8 cellular contexts compared by ENCODE assay signal in genomic region chrX:38561126-38561868, GRCh38. TPM values are rescaled to one million over a fixed set of nuclear protein-coding genes. Genes with fewer than 3 reads are reported as not detected.
DNase-seq lines count a peak whose midpoint lies in the region; ATAC-seq, FAIRE-seq and TF ChIP-seq lines count a peak whose summit lies in the region.

TSS of gene TSPAN7 (plus strand) at chrX:38561542. CDS start at chrX:38561547, 5 bp downstream.

- H3K79me2 ChIP-seq in HepG2 (ENCODE audit: insufficient read depth, low read length), result peaks cover 2% of the 10 kb centered on the region

- no TSS peak for BruUV-seq in HepG2 (replicated peaks; lab: Mats Ljungman, UMichigan)

- peaks cover 21% of the 10 kb centered on the region for H3K27me3 Mint-ChIP-seq in dendritic cell treated with granulocyte-macrophage colony-stimulating factor and Interleukin-4, amounts not matched to agents 40 ng/mL and 50 ng/mL, for 4 days

- no peak for TF ChIP-seq RAD21 in HepG2 (CRISPR knock-in tag; IDR thresholded peaks at IDR 0.05)

- no peaks in the 10 kb centered on the region for H3K9me3 Mint-ChIP-seq in dendritic cell treated with granulocyte-macrophage colony-stimulating factor and Interleukin-4, amounts not matched to agents 40 ng/mL and 50 ng/mL, for 4 days

- DNase-seq in NCI-H345 (lab: John Stamatoyannopoulos, UW) (peak; percentile 88), HepG2 (ENCODE audit: low spot score) (peak; percentile 46)
- DNase-seq in activated CD4-positive, alpha-beta T cell treated with anti-CD3 and anti-CD28 coated beads, Interleukin-2, amount 50 U/mL, for 4 hours, result peak; percentile 68 to 73
- peak; percentile 79 for DNase-seq in stimulated activated CD4-positive, alpha-beta T cell treated with anti-CD3 and anti-CD28 coated beads, Interleukin-1b, Interleukin-23, amount 100 ng/mL, for 48 hours

- intact Hi-C loops in dendritic cell treated with granulocyte-macrophage colony-stimulating factor and Interleukin-4, amounts not matched to agents 40 ng/mL and 50 ng/mL, for 4 days (cut with micrococcal nuclease), result no loop called here
- intact Hi-C loops in HepG2 (cut with micrococcal nuclease; ENCODE audit: unreplicated experiment), result loop anchor here (5.0 kb wide), 2 partner anchors 76 to 224 kb away; no protein-coding TSS in a partner anchor

- peak within 1 kb of the TSS; percentile 38 for H3K27ac ChIP-seq in HepG2 (ENCODE audit: extremely low read length, insufficient read depth, low read length)

- H3K36me3 Mint-ChIP-seq in dendritic cell treated with granulocyte-macrophage colony-stimulating factor and Interleukin-4, amounts not matched to agents 40 ng/mL and 50 ng/mL, for 4 days (ENCODE audit: low read depth), result no peaks in the 10 kb centered on the region

- H3K4me3 ChIP-seq in GM12875 (ENCODE audit: low read depth, low read length), result peak within 1 kb of the TSS; percentile 40
- H3K4me3 ChIP-seq in HepG2 (replicated peaks in 1 of 3; ENCODE audit: insufficient read depth in 1 of 3, low read depth in 2 of 3, low read length in 3 of 3), result peak within 1 kb of the TSS; percentile 63 to 71 (median 65)

- H3K4me1 ChIP-seq in HepG2 (ENCODE audit: insufficient read depth, low read length), result 0 out of 2 replicates have a peak, but pooled peaks cover 8% of the 10 kb centered on the region

- in situ Hi-C loops in HepG2 (cut with HindIII; ENCODE audit: extremely low pct_ligation_motif_present, low pct_unique_long_range_greater_than_20kb), result no loop called here

- H2AFZ ChIP-seq in HepG2 (ENCODE audit: low read length), result peak within 1 kb of the TSS; percentile 86

- peak in 1 of 2 experiments; percentile 61; a peak in 2 of 4 replicates for TF ChIP-seq POLR2A in HepG2 (IDR thresholded peaks at IDR 0.05; ENCODE audit: insufficient read depth in 1 of 2, low read depth in 2 of 2, low read length in 2 of 2)

- CTCF ChIA-PET in HepG2 (lab: Yijun Ruan, JAX; ENCODE audit: low intra/inter-chr PET ratio, low total read pairs), result no interaction called here

- ATAC-seq in HG03135 (IDR thresholded peaks at IDR 0.05; ENCODE audit: unreplicated experiment) (peak; percentile 60), HepG2 (peak; percentile 74), GM21619 (IDR thresholded peaks at IDR 0.05; ENCODE audit: unreplicated experiment) (no peak)

- peak within 1 kb of the TSS; percentile 56 for H3K9ac ChIP-seq in HepG2 (ENCODE audit: insufficient read depth, low read depth, low read length)

- peak within 1 kb of the TSS; percentile 82 for H3K4me2 ChIP-seq in HepG2 (ENCODE audit: low read depth, low read length)

- H3K27ac Mint-ChIP-seq in dendritic cell treated with granulocyte-macrophage colony-stimulating factor and Interleukin-4, amounts not matched to agents 40 ng/mL and 50 ng/mL, for 4 days, result no peak within 1 kb of the TSS

- H3K27me3 ChIP-seq in HepG2 (ENCODE audit: control insufficient read depth in 1 of 2, insufficient read depth in 2 of 2, low read length in 2 of 2), result no peaks in the 10 kb centered on the region

- no peak for FAIRE-seq in HepG2 (lab: Jason Lieb, UNC)

- no peaks in the 10 kb centered on the region for H3K36me3 ChIP-seq in HepG2 (replicated peaks in 1 of 2; ENCODE audit: control insufficient read depth in 1 of 2, insufficient read depth in 2 of 2, low read length in 2 of 2)

- H3K9me3 ChIP-seq in HepG2 (ENCODE audit: low read length), result no peaks in the 10 kb centered on the region

- TF ChIP-seq EP300 in HepG2 (IDR thresholded peaks at IDR 0.05; ENCODE audit: low read depth in 2 of 2, low read length in 2 of 2) (no peak), HepG2 (CRISPR knock-in tag; IDR thresholded peaks at IDR 0.05; ENCODE audit: borderline replicate concordance) (no peak)

- WGBS in HepG2 (ENCODE audit: low lambda C conversion rate), result 0% methylated on average over 7 of the region's 78 CpGs

- POLR2A ChIA-PET in HepG2 (lab: Yijun Ruan, JAX), result no interaction called here

- peak within 1 kb of the TSS; percentile 77 for H3K4me3 Mint-ChIP-seq in dendritic cell treated with granulocyte-macrophage colony-stimulating factor and Interleukin-4, amounts not matched to agents 40 ng/mL and 50 ng/mL, for 4 days

- no peaks in the 10 kb centered on the region for H4K20me1 ChIP-seq in HepG2 (ENCODE audit: insufficient read depth, low read length)

- TF ChIP-seq CTCF in GM12875 (IDR thresholded peaks at IDR 0.05; ENCODE audit: borderline replicate concordance, insufficient read depth, low read depth, low read length) (no peak), HepG2 (CRISPR knock-in tag; IDR thresholded peaks at IDR 0.05) (no peak)

- H3K4me1 Mint-ChIP-seq in dendritic cell treated with granulocyte-macrophage colony-stimulating factor and Interleukin-4, amounts not matched to agents 40 ng/mL and 50 ng/mL, for 4 days (ENCODE audit: low read depth), result peaks cover 19% of the 10 kb centered on the region

TF ChIP-seq in HepG2, 621 proteins besides CTCF, POLR2A, EP300 and RAD21 (continues in another document):
- TF ChIP-seq MZF1 (CRISPR knock-in tag; IDR thresholded peaks at IDR 0.05; ENCODE audit: borderline replicate concordance) (no peak), EHMT2 (IDR thresholded peaks at IDR 0.05; ENCODE audit: borderline replicate concordance, low read depth, low read length) (no peak), NR2C2 (CRISPR knock-in tag; IDR thresholded peaks at IDR 0.05; ENCODE audit: borderline replicate concordance) (peak; percentile 39), MEIS1 (CRISPR knock-in tag; IDR thresholded peaks at IDR 0.05; ENCODE audit: borderline replicate concordance) (no peak), HMG20B (CRISPR knock-in tag; conservative IDR thresholded peaks at IDR 0.05) (no peak), SALL1 (CRISPR knock-in tag; IDR thresholded peaks at IDR 0.05) (peak; percentile 11; the same call in 1 of the 2 replicates), HNRNPK (IDR thresholded peaks at IDR 0.05; ENCODE audit: low read depth, low read length, poor library complexity, severe bottlenecking) (no peak), JDP2 (CRISPR knock-in tag; IDR thresholded peaks at IDR 0.05; ENCODE audit: borderline replicate concordance) (no peak), PHF8 (CRISPR knock-in tag; IDR thresholded peaks at IDR 0.05) (0 out of 2 replicates have a peak, but pooled peaks have one; percentile 38), TRAFD1 (CRISPR knock-in tag; IDR thresholded peaks at IDR 0.05; ENCODE audit: borderline replicate concordance) (no peak), GABPB1 (CRISPR knock-in tag; IDR thresholded peaks at IDR 0.05) (peak; percentile 34; the same call in 1 of the 2 replicates), XRCC5 (optimal IDR thresholded peaks at IDR 0.05; ENCODE audit: low read length) (no peak), ZNF136 (CRISPR knock-in tag; IDR thresholded peaks at IDR 0.05; ENCODE audit: low read depth) (no peak), ZSCAN22 (CRISPR knock-in tag; IDR thresholded peaks at IDR 0.05) (no peak), NCOA1 (CRISPR knock-in tag; IDR thresholded peaks at IDR 0.05) (no peak)

RNA-seq across cellular contexts. Expression of gene TSPAN7, which starts in this region (rescaled TPM):
- total RNA-seq in HepG2 (2016; rRNA removed; fragmentation: Illumina TruSeq; extraction: Trizol), result 12.8 and 21.4 TPM in 2 replicates
- total RNA-seq in HepG2 (2016; cell fraction: cytosol; rRNA removed; fragmentation: Illumina TruSeq; extraction: Trizol; ENCODE audit: low read depth), result 2.6 and 2.8 TPM in 2 replicates
- 12.7 and 21.2 TPM in 2 replicates for total RNA-seq in HepG2 (2016; cell fraction: insoluble cytoplasmic fraction; rRNA removed; fragmentation: Illumina TruSeq; extraction: Trizol)
- 5.7 and 6.4 TPM in 2 replicates for total RNA-seq in HepG2 (2016; cell fraction: membrane; rRNA removed; fragmentation: Illumina TruSeq; extraction: Trizol)
- 25.7 and 32.9 TPM in 2 replicates for total RNA-seq in HepG2 (2016; cell fraction: nucleus; rRNA removed; fragmentation: Illumina TruSeq; extraction: Trizol)
- polyA plus RNA-seq in HepG2 (2011; rRNA removed), result 47.1 and 66.6 TPM in 2 replicates
- 40.3 and 64.4 TPM in 2 replicates for polyA plus RNA-seq in HepG2 (2011; cell fraction: cytosol; rRNA removed)
- 17.9 and 24.6 TPM in 2 replicates for polyA plus RNA-seq in HepG2 (2011; cell fraction: nucleus; rRNA removed)
- polyA plus RNA-seq in HepG2 (2012), result 54.1 and 54.6 TPM in 2 replicates
- 5.2 and 5.9 TPM in 2 replicates for polyA plus RNA-seq in HepG2 (2016; cell fraction: cytosol; fragmentation: Illumina TruSeq; extraction: Trizol; ENCODE audit: low read depth)
- 24.2 and 27.3 TPM in 2 replicates for polyA plus RNA-seq in HepG2 (2016; cell fraction: insoluble cytoplasmic fraction; fragmentation: Illumina TruSeq; extraction: Trizol; ENCODE audit: low read depth)
- polyA plus RNA-seq in HepG2 (2016; cell fraction: membrane; fragmentation: Illumina TruSeq; extraction: Trizol; ENCODE audit: low read depth), result 11.0 and 12.1 TPM in 2 replicates
- 57.3 and 59.0 TPM in 2 replicates for polyA plus RNA-seq in HepG2 (2016; cell fraction: nucleus; fragmentation: Illumina TruSeq; extraction: Trizol; ENCODE audit: insufficient read depth, low read depth)
- 59.3 TPM in 1 of 2 replicates, not detected in the other for polyA minus RNA-seq in HepG2 (2011; rRNA and poly(A)+ RNA removed; ENCODE audit: low replicate concordance)
- 15.7 and 23.8 TPM in 2 replicates for polyA minus RNA-seq in HepG2 (2011; cell fraction: cytosol; rRNA and poly(A)+ RNA removed)
- polyA minus RNA-seq in HepG2 (2011; cell fraction: nucleus; rRNA and poly(A)+ RNA removed), result 12.4 and 24.7 TPM in 2 replicates
